25 cellular contexts compared by ENCODE assay signal in genomic region chr15:87756072-87756471, GRCh38.
"Had no signal": no experiment of that assay in that cellular context is flagged by ENCODE, and none has a peak within 500 bp of the region (broad histone marks: within the 10 kb centered on the region; RNA-seq: fewer than 3 reads in every experiment).

No MANE protein-coding gene starts in this region.

- H3K36me3 ChIP-seq: MG63 had no signal

- H3K27ac ChIP-seq: KMS-11 had no signal

- H3K4me3 ChIP-seq: MG63 had no signal

- H3K9ac ChIP-seq: KMS-11 had no signal

- H3K4me2 ChIP-seq: KMS-11 had no signal

- H3K27me3 ChIP-seq: MG63 had no signal

- DNase-seq: Karpas-422, Kasumi-1, MG63, MM.1S, MV-4-11, NCI-H1048, NCI-H1092, NCI-H1436, NCI-H1436 treated with DMSO at 0.1 percent for 48 hours, NCI-H1694, NCI-H1694 treated with DMSO at 0.1 percent for 48 hours, NCI-H187, NCI-H187 treated with DMSO at 0.1 percent for 48 hours, NCI-H1930, NCI-H2081, NCI-H2081 treated with DMSO at 0.1 percent for 48 hours, NCI-H2107, NCI-H2171, NCI-H2171 treated with DMSO at 0.1 percent for 48 hours, NCI-H2227 treated with DMSO at 0.1 percent for 48 hours, NCI-H226, NCI-H446, NCI-H446 treated with DMSO at 0.1 percent for 48 hours, NCI-H510A had no signal

- H3K9me3 ChIP-seq: MG63 had no signal
